In genomic region chr12:116528067-116528466, GRCh38 we compare ENCODE assay signal across 13 cellular contexts. TPM values are rescaled to one million over a fixed set of nuclear protein-coding genes. Genes with fewer than 3 reads are reported as not detected.
A peak's percentile ranks its signal among the peaks of the same experiment; 100 is the strongest.
DNase-seq lines count a peak whose midpoint lies in the region; ATAC-seq and TF ChIP-seq lines count a peak whose summit lies in the region.
"Had no signal": no experiment of that assay in that cellular context is flagged by ENCODE, and none has a peak within 500 bp of the region (broad histone marks: within the 10 kb centered on the region; RNA-seq: fewer than 3 reads in every experiment).

No MANE protein-coding gene starts in this region.

- no peaks in the 10 kb centered on the region for H3K36me3 ChIP-seq in Panc1 (ENCODE audit: control insufficient read depth, insufficient read depth, low read length)
- no peaks in the 10 kb centered on the region for H3K36me3 ChIP-seq in H7 (replicated peaks; ENCODE audit: control insufficient read depth, insufficient read depth, low read length)

- no TSS peak for BruUV-seq in Panc1 (replicated peaks; lab: Mats Ljungman, UMichigan)

- intact Hi-C loops in Panc1 (cut with micrococcal nuclease; ENCODE audit: unreplicated experiment) = loop anchor here (5.0 kb wide), 1 partner anchor 251 kb away; the partner anchor contains the start of gene MED13L

- no peaks in the 10 kb centered on the region; the same call in 1 of the 2 replicates for H3K9me3 ChIP-seq in Panc1 (ENCODE audit: control insufficient read depth, insufficient read depth, low read depth, low read length)

- DNase-seq in EL = peak; percentile 94
- no peak for DNase-seq in Panc1 (ENCODE audit: low read depth, low spot score)
- DNase-seq in non-pigmented ciliary epithelial cell (ENCODE audit: low read depth) = peak; percentile 76
- no peak for DNase-seq in effector CD4-positive, alpha-beta T cell
- no peak for DNase-seq in H7
- no peak for DNase-seq in stimulated activated CD4-positive, alpha-beta T cell treated with anti-CD3 and anti-CD28 coated beads, Interleukin-4, amount 100 ng/mL, for 24 hours
- DNase-seq: CD4-positive, CD25-positive, alpha-beta regulatory T cell; natural killer cell; NCI-H2171 treated with DMSO at 0.1 percent for 48 hours had no signal

- CTCF ChIA-PET in Panc1 (lab: Charles Lee) = no interaction called here

- in situ Hi-C loops in Panc1 (cut with HindIII; ENCODE audit: low pct_unique_long_range_greater_than_20kb, low sequenced_read_pairs) = no loop called here

- H3K27ac ChIP-seq in Panc1 (ENCODE audit: low read length) = peak overlapping the region; percentile 92
- H3K27ac ChIP-seq: KMS-11 had no signal

- POLR2A ChIA-PET in Panc1 (lab: Charles Lee) = no interaction called here

- no peak for TF ChIP-seq CTCF in Panc1 (IDR thresholded peaks at IDR 0.05)

- H3K27me3 ChIP-seq in Panc1 (ENCODE audit: control insufficient read depth, insufficient read depth, low read length) (no peaks in the 10 kb centered on the region), H7 (ENCODE audit: control insufficient read depth, insufficient read depth, low read length) (no peaks in the 10 kb centered on the region)

- peaks cover 59% of the 10 kb centered on the region for H3K4me1 ChIP-seq in Panc1 (ENCODE audit: control insufficient read depth, insufficient read depth, low read length)

- ATAC-seq in Panc1 = peak; percentile 6; the same call in 1 of the 2 replicates
- ATAC-seq in esophagus mucosa = peak; percentile 74
- ATAC-seq in HG02870 (IDR thresholded peaks at IDR 0.05; ENCODE audit: unreplicated experiment) = no peak
- ATAC-seq: natural killer cell; stimulated activated effector memory CD8-positive, alpha-beta T cell treated with anti-CD3 and anti-CD28 coated beads, Interleukin-12 subunit alpha, Interleukin-12 subunit beta, amount 100 ng/mL, for 72 hours had no signal

- H3K4me3 ChIP-seq in Panc1 (ENCODE audit: low read depth in 2 of 2, low read length in 2 of 2) = no peak overlapping the region
- no peak overlapping the region for H3K4me3 ChIP-seq in H7 (ENCODE audit: insufficient read depth, low read depth, low read length)

RNA-seq across cellular contexts. Expression of gene MAP1LC3B2, which starts 31.1 kb away (rescaled TPM):
- total RNA-seq in Panc1 (2021; ENCODE audit: unreplicated experiment) (1.9 TPM), esophagus mucosa (2.3 TPM)
- 9.4 TPM for polyA plus RNA-seq in Panc1 (2012; ENCODE audit: insufficient read length)
- total RNA-seq in H7 (2014; rRNA removed; shearing (Covaris generic)) = 2.8 TPM in 1 of 2 replicates, not detected in the other

Comparison
In these comparisons a context has a peak if more than half of its experiments do, and no peak if none do; other contexts are left out.
1. DNase-seq: peak in EL (single experiment) and non-pigmented ciliary epithelial cell (single experiment); none in Panc1 (single experiment), effector CD4-positive, alpha-beta T cell (single experiment), H7 (single experiment) and stimulated activated CD4-positive, alpha-beta T cell treated with anti-CD3 and anti-CD28 coated beads, Interleukin-4, amount 100 ng/mL, for 24 hours (single experiment).